28 cellular contexts compared by ENCODE assay signal in the genomic region with DNA sequence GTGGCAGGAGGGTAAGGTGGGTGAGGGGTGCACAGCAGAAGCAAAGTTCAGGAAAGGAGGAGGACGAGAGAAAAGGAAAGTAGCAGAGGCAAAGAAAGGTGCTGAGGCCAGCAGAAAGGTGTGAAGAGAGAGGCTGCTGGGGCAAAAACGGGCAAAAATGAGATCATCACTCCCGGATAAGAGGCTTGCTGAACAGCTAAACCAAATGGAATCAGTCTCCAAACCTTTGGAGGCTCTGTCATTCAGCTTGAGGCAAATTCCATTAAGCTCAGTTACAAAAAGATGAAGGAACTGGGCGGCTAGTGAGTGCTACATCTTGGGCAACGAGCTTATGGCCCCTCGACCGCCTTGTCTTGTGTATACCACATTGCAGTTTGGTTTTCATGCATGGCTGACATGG.
"Had no signal": no experiment of that assay in that cellular context is flagged by ENCODE, and none has a peak within 500 bp of the region (broad histone marks: within the 10 kb centered on the region; RNA-seq: fewer than 3 reads in every experiment).

No MANE protein-coding gene starts in this region.

- FAIRE-seq: frontal cortex had no signal

- H3K4me3 ChIP-seq: ascending aorta, esophagus squamous epithelium, left lung, lower lobe of right lung, upper lobe of right lung had no signal

- H3K9me3 Mint-ChIP-seq: activated naive CD4-positive, alpha-beta T cell treated with anti-CD3 and anti-CD28 coated beads for 36 hours; activated naive CD8-positive, alpha-beta T cell treated with anti-CD3 and anti-CD28 coated beads for 36 hours; activated T-helper 1 cell treated with anti-CD3 and anti-CD28 coated beads, Interleukin-12 subunit alpha, Interleukin-12 subunit beta, Interleukin-2, Interleukin-4 antibody, amounts not matched to agents 30 ng/mL and 10 ng/mL and 1 ng/mL, durations not matched to agents 14 hours and 24 hours and 36 hours; dendritic cell treated with granulocyte-macrophage colony-stimulating factor and Interleukin-4, amounts not matched to agents 40 ng/mL and 50 ng/mL, for 4 days; nephron; T-helper 1 cell treated with Interleukin-12 subunit alpha and Interleukin-12 subunit beta and Interleukin-4 antibody, amounts not matched to agents 30 μg/mL and 1 μg/mL, for 36 hours had no signal

- H3K36me3 Mint-ChIP-seq: activated naive CD8-positive, alpha-beta T cell treated with anti-CD3 and anti-CD28 coated beads for 36 hours; brain had no signal

- ATAC-seq: activated CD4-positive, CD25-positive, alpha-beta regulatory T cell treated with anti-CD3 and anti-CD28 coated beads, Interleukin-2, amount 50 U/mL, for 24 hours; left lung; lower lobe of right lung; right cardiac atrium; upper lobe of right lung had no signal

- H3K36me3 ChIP-seq: ascending aorta, esophagus squamous epithelium, left lung, lower lobe of right lung, upper lobe of right lung, WERI-Rb-1 had no signal

- H3K9me3 ChIP-seq: ascending aorta, esophagus squamous epithelium, left lung, lower lobe of right lung, upper lobe of right lung had no signal

- H3K4me3 Mint-ChIP-seq: activated naive CD4-positive, alpha-beta T cell treated with anti-CD3 and anti-CD28 coated beads for 36 hours; activated naive CD8-positive, alpha-beta T cell treated with anti-CD3 and anti-CD28 coated beads for 36 hours; activated T-helper 1 cell treated with anti-CD3 and anti-CD28 coated beads, Interleukin-12 subunit alpha, Interleukin-12 subunit beta, Interleukin-2, Interleukin-4 antibody, amounts not matched to agents 30 ng/mL and 10 ng/mL and 1 ng/mL, durations not matched to agents 14 hours and 24 hours and 36 hours; brain; dendritic cell treated with granulocyte-macrophage colony-stimulating factor and Interleukin-4, amounts not matched to agents 40 ng/mL and 50 ng/mL, for 4 days; nephron; T-helper 1 cell treated with Interleukin-12 subunit alpha and Interleukin-12 subunit beta and Interleukin-4 antibody, amounts not matched to agents 30 μg/mL and 1 μg/mL, for 36 hours had no signal

- H3K27ac ChIP-seq: ascending aorta, epithelial cell of prostate, esophagus squamous epithelium, left lung, lower lobe of right lung, upper lobe of right lung, WERI-Rb-1 had no signal

- H3K27me3 ChIP-seq: ascending aorta, upper lobe of right lung had no signal

- H3K4me1 ChIP-seq: ascending aorta, left lung, lower lobe of right lung had no signal

- H3K27ac Mint-ChIP-seq: activated naive CD4-positive, alpha-beta T cell treated with anti-CD3 and anti-CD28 coated beads for 36 hours; activated naive CD8-positive, alpha-beta T cell treated with anti-CD3 and anti-CD28 coated beads for 36 hours; activated T-helper 1 cell treated with anti-CD3 and anti-CD28 coated beads, Interleukin-12 subunit alpha, Interleukin-12 subunit beta, Interleukin-2, Interleukin-4 antibody, amounts not matched to agents 30 ng/mL and 10 ng/mL and 1 ng/mL, durations not matched to agents 14 hours and 24 hours and 36 hours; dendritic cell treated with granulocyte-macrophage colony-stimulating factor and Interleukin-4, amounts not matched to agents 40 ng/mL and 50 ng/mL, for 4 days; nephron; T-helper 1 cell treated with Interleukin-12 subunit alpha and Interleukin-12 subunit beta and Interleukin-4 antibody, amounts not matched to agents 30 μg/mL and 1 μg/mL, for 36 hours had no signal

- DNase-seq: activated CD4-positive, alpha-beta T cell treated with anti-CD3 and anti-CD28 coated beads for 48 hours; activated CD4-positive, alpha-beta T cell treated with anti-CD3 and anti-CD28 coated beads, Interleukin-2, amount 50 U/mL, for 48 hours; activated CD8-positive, alpha-beta memory T cell treated with anti-CD3 and anti-CD28 coated beads for 24 hours; activated effector memory CD4-positive, alpha-beta T cell treated with anti-CD3 and anti-CD28 coated beads, Interleukin-2, amount 50 U/mL, for 16 hours; activated naive CD4-positive, alpha-beta T cell treated with anti-CD3 and anti-CD28 coated beads for 36 hours; activated naive CD8-positive, alpha-beta T cell treated with anti-CD3 and anti-CD28 coated beads for 36 hours; caudate nucleus; esophagus squamous epithelium; left lung; lower lobe of right lung; posterior cingulate gyrus; right cardiac atrium; stimulated activated CD4-positive, alpha-beta T cell treated with anti-CD3 and anti-CD28 coated beads, Interleukin-15, amount 100 ng/mL, for 24 hours; stimulated activated CD4-positive, alpha-beta T cell treated with anti-CD3 and anti-CD28 coated beads, Interleukin-2, amount 100 ng/mL, for 24 hours; stimulated activated naive CD4-positive, alpha-beta T cell treated with Interleukin-2 at 50 U/mL for 16 hours; substantia nigra; T1000; upper lobe of right lung; WERI-Rb-1 had no signal
